In genomic region chr19:4866595-4867424, GRCh38 we compare ENCODE assay signal across 8 cellular contexts. TPM values are rescaled to one million over a fixed set of nuclear protein-coding genes. Genes with fewer than 3 reads are reported as not detected.
A peak's percentile ranks its signal among the peaks of the same experiment; 100 is the strongest.
DNase-seq lines count a peak whose midpoint lies in the region; ATAC-seq, FAIRE-seq and TF ChIP-seq lines count a peak whose summit lies in the region.

No MANE protein-coding gene starts in this region.

- CTCF ChIA-PET in A549 (lab: Yijun Ruan, JAX), result interaction anchor here (0.6 to 10.5 kb wide), 11 partner anchors 9 to 476 kb away, joined by 3 to 170 read pairs (median 3); partner anchors contain the start of gene FEM1A
- CTCF ChIA-PET in HepG2 (lab: Yijun Ruan, JAX; ENCODE audit: low intra/inter-chr PET ratio, low total read pairs), result no interaction called here

- H3K36me3 Mint-ChIP-seq in HFFc6 (ENCODE audit: low read depth), result peaks cover 20% of the 10 kb centered on the region

- H3K27me3 Mint-ChIP-seq in HFFc6 (ENCODE audit: insufficient read depth), result no peaks in the 10 kb centered on the region

- no peaks in the 10 kb centered on the region; a peak in 1 of 5 replicates for H3K27me3 ChIP-seq in HepG2 (ENCODE audit: control insufficient read depth in 1 of 2, insufficient read depth in 2 of 2, low read length in 2 of 2)

- H3K36me3 ChIP-seq in HepG2 (replicated peaks in 1 of 2; ENCODE audit: control insufficient read depth in 1 of 2, insufficient read depth in 2 of 2, low read length in 2 of 2), result peaks cover 0 to 3% of the 10 kb centered on the region in 2 experiments; a peak in 1 of 5 replicates

- H3K4me3 ChIP-seq in A549, result peak overlapping the region; percentile 97
- peak overlapping the region; percentile 96 for H3K4me3 ChIP-seq in WI38 (ENCODE audit: low read depth, low read length)
- H3K4me3 ChIP-seq in choroid plexus epithelial cell (ENCODE audit: low read depth, low read length), result peak overlapping the region; percentile 79
- peak overlapping the region; percentile 83 to 99 (median 87) for H3K4me3 ChIP-seq in HepG2 (replicated peaks in 1 of 3; ENCODE audit: insufficient read depth in 1 of 3, low read depth in 2 of 3, low read length in 3 of 3)

- FAIRE-seq in A549 (lab: Jason Lieb, UNC) (no peak), HepG2 (lab: Jason Lieb, UNC) (no peak)

- ATAC-seq in A549, result peak in 1 of 2 experiments; percentile 42; a peak in 3 of 6 replicates
- peak; percentile 32 for ATAC-seq in HepG2
- ATAC-seq in GM21360 (IDR thresholded peaks at IDR 0.05; ENCODE audit: unreplicated experiment), result no peak

- peaks cover 28% of the 10 kb centered on the region for H3K79me2 ChIP-seq in HepG2 (ENCODE audit: insufficient read depth, low read length)

- DNase-seq in A549 (ENCODE audit: low read depth in 1 of 2, low spot score in 1 of 2), result peak in 1 of 2 experiments; percentile 35
- DNase-seq in HFFc6, result peak; percentile 30
- peak; percentile 47 for DNase-seq in choroid plexus epithelial cell (ENCODE audit: low read depth)
- peak; percentile 34 for DNase-seq in HepG2 (ENCODE audit: low spot score)
- peak; percentile 37 to 50 for DNase-seq in stimulated activated CD8-positive, alpha-beta memory T cell treated with anti-CD3 and anti-CD28 coated beads, Interleukin-15, amount 100 ng/mL, for 4 hours (ENCODE audit: low read depth in 2 of 2)
- no peak for DNase-seq in NCI-H146 treated with DMSO at 0.1 percent for 48 hours (lab: John Stamatoyannopoulos, UW; ENCODE audit: unreplicated experiment)

- H3K9me3 ChIP-seq in A549, result no peaks in the 10 kb centered on the region
- H3K9me3 ChIP-seq in HepG2 (ENCODE audit: low read length), result no peaks in the 10 kb centered on the region

- H3K9ac ChIP-seq in HepG2 (ENCODE audit: insufficient read depth, low read depth, low read length), result peak overlapping the region; percentile 80

- H3K4me1 Mint-ChIP-seq in HFFc6 (ENCODE audit: low read depth), result peaks cover 37% of the 10 kb centered on the region

- in situ Hi-C loops in HepG2 (cut with HindIII; ENCODE audit: extremely low pct_ligation_motif_present, low pct_unique_long_range_greater_than_20kb), result no loop called here

- H3K27ac ChIP-seq in A549 (peak overlapping the region; percentile 90 to 94), HepG2 (ENCODE audit: extremely low read length, insufficient read depth, low read length) (peak overlapping the region; percentile 70)

- H3K4me2 ChIP-seq in A549 (peak overlapping the region; percentile 93), HepG2 (ENCODE audit: low read depth, low read length) (peak overlapping the region; percentile 96)

- TF ChIP-seq RAD21 in A549 (conservative IDR thresholded peaks at IDR 0.05 in 1 of 2, IDR thresholded peaks at IDR 0.05 in 1 of 2) (no peak), HepG2 (CRISPR knock-in tag; IDR thresholded peaks at IDR 0.05) (no peak)

- no peak for TF ChIP-seq EP300 in A549 (IDR thresholded peaks at IDR 0.05)
- no peak for TF ChIP-seq EP300 in HepG2 (IDR thresholded peaks at IDR 0.05; ENCODE audit: low read depth in 2 of 2, low read length in 2 of 2)
- TF ChIP-seq EP300 in HepG2 (CRISPR knock-in tag; IDR thresholded peaks at IDR 0.05; ENCODE audit: borderline replicate concordance), result no peak

- H3K4me1 ChIP-seq in A549, result peaks cover 37% of the 10 kb centered on the region
- peaks cover 53% of the 10 kb centered on the region for H3K4me1 ChIP-seq in HepG2 (ENCODE audit: insufficient read depth, low read length)

- TSS peak; percentile 87 for BruUV-seq in HepG2 (replicated peaks; lab: Mats Ljungman, UMichigan)

- WGBS in A549 (ENCODE audit: missing lambda C conversion rate), result 7% methylated on average over 12 of the region's 22 CpGs
- WGBS in HepG2 (ENCODE audit: low lambda C conversion rate), result under 1% methylated on average over 19 of the region's 22 CpGs

- H3K9me3 Mint-ChIP-seq in HFFc6, result peaks cover 7% of the 10 kb centered on the region; the same call in 1 of the 2 replicates

- H3K27ac Mint-ChIP-seq in HFFc6, result peak overlapping the region; percentile 79

- peaks cover 15% of the 10 kb centered on the region; the same call in 1 of the 2 replicates for H4K20me1 ChIP-seq in HepG2 (ENCODE audit: insufficient read depth, low read length)

- intact Hi-C loops in HepG2 (cut with micrococcal nuclease; ENCODE audit: unreplicated experiment), result no loop called here

- no peak for TF ChIP-seq CTCF in A549 (IDR thresholded peaks at IDR 0.05)
- no peak for TF ChIP-seq CTCF in HFFc6 (IDR thresholded peaks at IDR 0.05)
- no peak for TF ChIP-seq CTCF in WI38 (IDR thresholded peaks at IDR 0.05; ENCODE audit: low read depth, low read length)
- TF ChIP-seq CTCF in choroid plexus epithelial cell (conservative IDR thresholded peaks at IDR 0.05; ENCODE audit: low read depth, low read length), result no peak
- TF ChIP-seq CTCF in HepG2 (CRISPR knock-in tag; IDR thresholded peaks at IDR 0.05), result no peak; the same call in 1 of the 2 replicates

- POLR2A ChIA-PET in A549 (lab: Yijun Ruan, JAX) (interaction anchor here (1.0 to 2.7 kb wide), 3 partner anchors 19 to 142 kb away, joined by 3 to 13 read pairs (median 4); no protein-coding TSS in a partner anchor), HepG2 (lab: Yijun Ruan, JAX) (interaction anchor here (0.7 to 1.9 kb wide), 9 partner anchors 10 to 102 kb away, joined by 3 to 8 read pairs (median 6); partner anchors contain the start of genes FEM1A and KDM4B)

- H3K4me3 Mint-ChIP-seq in HFFc6, result peak overlapping the region; percentile 95

- H2AFZ ChIP-seq in HepG2 (ENCODE audit: low read length), result no peak overlapping the region

- TF ChIP-seq POLR2A in A549 (IDR thresholded peaks at IDR 0.05; ENCODE audit: low read length) (no peak), HepG2 (IDR thresholded peaks at IDR 0.05; ENCODE audit: insufficient read depth in 1 of 2, low read depth in 2 of 2, low read length in 2 of 2) (no peak)

RNA-seq across cellular contexts. Expression of gene PLIN3, which starts 0.7 kb away (rescaled TPM):
- polyA plus RNA-seq in A549 (2011; rRNA removed) (28.4 and 30.1 TPM in 2 replicates), A549 (2017; fragmentation: RNase III; extraction: RNeasy Plus Mini Kit Qiagen cat#74134 plus additional on column Dnase treatment) (75.7 to 84.3 TPM (median 83.7 TPM) in 3 replicates), HepG2 (2011; rRNA removed) (57.9 and 69.4 TPM in 2 replicates)
- polyA plus RNA-seq in A549 (2012; cell fraction: cytosol; rRNA removed), result 55.0 and 76.6 TPM in 2 replicates
- polyA plus RNA-seq in A549 (2012; cell fraction: nucleus; rRNA removed), result 51.8 and 74.5 TPM in 2 replicates
- polyA minus RNA-seq in A549 (2011; rRNA and poly(A)+ RNA removed), result 21.9 and 43.8 TPM in 2 replicates
- total RNA-seq in HFFc6 (2021; fragmentation: NEBNext Ultra II Directional; extraction: Animal tissue kit (Norgen Biotek cat#: 25700)), result 100 to 1,000 TPM; 250 to 300 (median 266) TPM
- 49.3 and 59.8 TPM in 2 replicates for total RNA-seq in HepG2 (2016; rRNA removed; fragmentation: Illumina TruSeq; extraction: Trizol)
- 8.6 and 11.0 TPM in 2 replicates for total RNA-seq in HepG2 (2016; cell fraction: cytosol; rRNA removed; fragmentation: Illumina TruSeq; extraction: Trizol; ENCODE audit: low read depth)
- 52.7 and 59.0 TPM in 2 replicates for total RNA-seq in HepG2 (2016; cell fraction: insoluble cytoplasmic fraction; rRNA removed; fragmentation: Illumina TruSeq; extraction: Trizol)
- 25.3 and 25.7 TPM in 2 replicates for total RNA-seq in HepG2 (2016; cell fraction: membrane; rRNA removed; fragmentation: Illumina TruSeq; extraction: Trizol)
- 20.1 and 21.0 TPM in 2 replicates for total RNA-seq in HepG2 (2016; cell fraction: nucleus; rRNA removed; fragmentation: Illumina TruSeq; extraction: Trizol)
- 64.8 and 97.9 TPM in 2 replicates for polyA plus RNA-seq in HepG2 (2011; cell fraction: cytosol; rRNA removed)
- 34.7 and 36.0 TPM in 2 replicates for polyA plus RNA-seq in HepG2 (2011; cell fraction: nucleus; rRNA removed)
- polyA plus RNA-seq in HepG2 (2012), result 36.2 and 55.0 TPM in 2 replicates
- 10.8 and 11.1 TPM in 2 replicates for polyA plus RNA-seq in HepG2 (2016; cell fraction: cytosol; fragmentation: Illumina TruSeq; extraction: Trizol; ENCODE audit: low read depth)
- polyA plus RNA-seq in HepG2 (2016; cell fraction: insoluble cytoplasmic fraction; fragmentation: Illumina TruSeq; extraction: Trizol; ENCODE audit: low read depth), result 68.3 and 74.9 TPM in 2 replicates
- polyA plus RNA-seq in HepG2 (2016; cell fraction: membrane; fragmentation: Illumina TruSeq; extraction: Trizol; ENCODE audit: low read depth), result 20.0 and 20.9 TPM in 2 replicates
- 31.2 and 32.3 TPM in 2 replicates for polyA plus RNA-seq in HepG2 (2016; cell fraction: nucleus; fragmentation: Illumina TruSeq; extraction: Trizol; ENCODE audit: insufficient read depth, low read depth)
- polyA minus RNA-seq in HepG2 (2011; rRNA and poly(A)+ RNA removed; ENCODE audit: low replicate concordance), result 93.3 and 183 TPM in 2 replicates
- 76.8 and 81.5 TPM in 2 replicates for polyA minus RNA-seq in HepG2 (2011; cell fraction: cytosol; rRNA and poly(A)+ RNA removed)
- polyA minus RNA-seq in HepG2 (2011; cell fraction: nucleus; rRNA and poly(A)+ RNA removed), result 26.5 and 32.3 TPM in 2 replicates

RNA-seq across cellular contexts. Expression of gene TICAM1, which starts 35.3 kb away (rescaled TPM):
- polyA plus RNA-seq in A549 (2011; rRNA removed) (0.78 and 2.0 TPM in 2 replicates), A549 (2017; fragmentation: RNase III; extraction: RNeasy Plus Mini Kit Qiagen cat#74134 plus additional on column Dnase treatment) (3.8 to 4.0 TPM (median 3.9 TPM) in 3 replicates), HepG2 (2011; rRNA removed) (0.33 and 0.61 TPM in 2 replicates)
- 1.2 and 2.2 TPM in 2 replicates for polyA plus RNA-seq in A549 (2012; cell fraction: cytosol; rRNA removed)
- polyA plus RNA-seq in A549 (2012; cell fraction: nucleus; rRNA removed), result 2.6 and 3.8 TPM in 2 replicates
- polyA minus RNA-seq in A549 (2011; rRNA and poly(A)+ RNA removed), result 0.92 and 0.95 TPM in 2 replicates
- total RNA-seq in HFFc6 (2021; fragmentation: NEBNext Ultra II Directional; extraction: Animal tissue kit (Norgen Biotek cat#: 25700)), result 10 to 100 TPM; 16.4 to 21.6 (median 18.4) TPM
- total RNA-seq in HepG2 (2016; rRNA removed; fragmentation: Illumina TruSeq; extraction: Trizol), result 0.95 and 1.3 TPM in 2 replicates
- 0.30 and 0.44 TPM in 2 replicates for total RNA-seq in HepG2 (2016; cell fraction: cytosol; rRNA removed; fragmentation: Illumina TruSeq; extraction: Trizol; ENCODE audit: low read depth)
- total RNA-seq in HepG2 (2016; cell fraction: insoluble cytoplasmic fraction; rRNA removed; fragmentation: Illumina TruSeq; extraction: Trizol), result 1.0 and 1.3 TPM in 2 replicates
- total RNA-seq in HepG2 (2016; cell fraction: membrane; rRNA removed; fragmentation: Illumina TruSeq; extraction: Trizol), result 1.2 and 1.4 TPM in 2 replicates
- 0.47 and 1.1 TPM in 2 replicates for total RNA-seq in HepG2 (2016; cell fraction: nucleus; rRNA removed; fragmentation: Illumina TruSeq; extraction: Trizol)
- polyA plus RNA-seq in HepG2 (2011; cell fraction: cytosol; rRNA removed), result 0.45 and 0.47 TPM in 2 replicates
- 1.7 and 2.4 TPM in 2 replicates for polyA plus RNA-seq in HepG2 (2011; cell fraction: nucleus; rRNA removed)
- 2.7 and 4.4 TPM in 2 replicates for polyA plus RNA-seq in HepG2 (2012)
- 0.70 and 0.91 TPM in 2 replicates for polyA plus RNA-seq in HepG2 (2016; cell fraction: cytosol; fragmentation: Illumina TruSeq; extraction: Trizol; ENCODE audit: low read depth)
- 3.0 and 3.7 TPM in 2 replicates for polyA plus RNA-seq in HepG2 (2016; cell fraction: insoluble cytoplasmic fraction; fragmentation: Illumina TruSeq; extraction: Trizol; ENCODE audit: low read depth)
- 1.5 and 1.9 TPM in 2 replicates for polyA plus RNA-seq in HepG2 (2016; cell fraction: membrane; fragmentation: Illumina TruSeq; extraction: Trizol; ENCODE audit: low read depth)
- 4.0 and 4.6 TPM in 2 replicates for polyA plus RNA-seq in HepG2 (2016; cell fraction: nucleus; fragmentation: Illumina TruSeq; extraction: Trizol; ENCODE audit: insufficient read depth, low read depth)
- polyA minus RNA-seq in HepG2 (2011; rRNA and poly(A)+ RNA removed; ENCODE audit: low replicate concordance), result 0.70 and 1.7 TPM in 2 replicates
- 1.4 and 1.6 TPM in 2 replicates for polyA minus RNA-seq in HepG2 (2011; cell fraction: cytosol; rRNA and poly(A)+ RNA removed)
- 0.50 and 0.52 TPM in 2 replicates for polyA minus RNA-seq in HepG2 (2011; cell fraction: nucleus; rRNA and poly(A)+ RNA removed)

RNA-seq across cellular contexts. Expression of gene ARRDC5, which starts 35.9 kb away (rescaled TPM):
- polyA plus RNA-seq in A549 (2011; rRNA removed) (not detected in 2 replicates), A549 (2017; fragmentation: RNase III; extraction: RNeasy Plus Mini Kit Qiagen cat#74134 plus additional on column Dnase treatment) (not detected in 3 replicates), HepG2 (2011; rRNA removed) (not detected in 2 replicates)
- not detected in 2 replicates for polyA plus RNA-seq in A549 (2012; cell fraction: cytosol; rRNA removed)
- not detected in 2 replicates for polyA plus RNA-seq in A549 (2012; cell fraction: nucleus; rRNA removed)
- polyA minus RNA-seq in A549 (2011; rRNA and poly(A)+ RNA removed), result not detected in 2 replicates
- total RNA-seq in HFFc6 (2021; fragmentation: NEBNext Ultra II Directional; extraction: Animal tissue kit (Norgen Biotek cat#: 25700)), result not detected
- total RNA-seq in HepG2 (2016; rRNA removed; fragmentation: Illumina TruSeq; extraction: Trizol), result not detected in 2 replicates
- not detected in 2 replicates for total RNA-seq in HepG2 (2016; cell fraction: cytosol; rRNA removed; fragmentation: Illumina TruSeq; extraction: Trizol; ENCODE audit: low read depth)
- total RNA-seq in HepG2 (2016; cell fraction: insoluble cytoplasmic fraction; rRNA removed; fragmentation: Illumina TruSeq; extraction: Trizol), result not detected in 2 replicates
- total RNA-seq in HepG2 (2016; cell fraction: membrane; rRNA removed; fragmentation: Illumina TruSeq; extraction: Trizol), result not detected in 2 replicates
- not detected in 2 replicates for total RNA-seq in HepG2 (2016; cell fraction: nucleus; rRNA removed; fragmentation: Illumina TruSeq; extraction: Trizol)
- polyA plus RNA-seq in HepG2 (2011; cell fraction: cytosol; rRNA removed), result not detected in 2 replicates
- not detected in 2 replicates for polyA plus RNA-seq in HepG2 (2011; cell fraction: nucleus; rRNA removed)
- not detected in 2 replicates for polyA plus RNA-seq in HepG2 (2012)
- not detected in 2 replicates for polyA plus RNA-seq in HepG2 (2016; cell fraction: cytosol; fragmentation: Illumina TruSeq; extraction: Trizol; ENCODE audit: low read depth)
- not detected in 2 replicates for polyA plus RNA-seq in HepG2 (2016; cell fraction: insoluble cytoplasmic fraction; fragmentation: Illumina TruSeq; extraction: Trizol; ENCODE audit: low read depth)
- polyA plus RNA-seq in HepG2 (2016; cell fraction: membrane; fragmentation: Illumina TruSeq; extraction: Trizol; ENCODE audit: low read depth), result not detected in 2 replicates
- not detected in 2 replicates for polyA plus RNA-seq in HepG2 (2016; cell fraction: nucleus; fragmentation: Illumina TruSeq; extraction: Trizol; ENCODE audit: insufficient read depth, low read depth)
- 0.09 TPM in 1 of 2 replicates, not detected in the other for polyA minus RNA-seq in HepG2 (2011; rRNA and poly(A)+ RNA removed; ENCODE audit: low replicate concordance)
- not detected in 2 replicates for polyA minus RNA-seq in HepG2 (2011; cell fraction: cytosol; rRNA and poly(A)+ RNA removed)
- polyA minus RNA-seq in HepG2 (2011; cell fraction: nucleus; rRNA and poly(A)+ RNA removed), result not detected in 2 replicates

RNA-seq across cellular contexts. Expression of gene UHRF1, which starts 42.5 kb away (rescaled TPM):
- polyA plus RNA-seq in A549 (2011; rRNA removed), result 7.2 and 8.5 TPM in 2 replicates
- polyA plus RNA-seq in A549 (2012; cell fraction: cytosol; rRNA removed), result 34.5 and 37.1 TPM in 2 replicates
- 63.0 and 64.2 TPM in 2 replicates for polyA plus RNA-seq in A549 (2012; cell fraction: nucleus; rRNA removed)
- 50.6 to 52.7 TPM (median 52.3 TPM) in 3 replicates for polyA plus RNA-seq in A549 (2017; fragmentation: RNase III; extraction: RNeasy Plus Mini Kit Qiagen cat#74134 plus additional on column Dnase treatment)
- 6.3 and 10.1 TPM in 2 replicates for polyA minus RNA-seq in A549 (2011; rRNA and poly(A)+ RNA removed)
- total RNA-seq in HFFc6 (2021; fragmentation: NEBNext Ultra II Directional; extraction: Animal tissue kit (Norgen Biotek cat#: 25700)), result 10 to 100 TPM; 41.9 to 74.1 (median 70.1) TPM
- 77.7 and 78.4 TPM in 2 replicates for total RNA-seq in HepG2 (2016; rRNA removed; fragmentation: Illumina TruSeq; extraction: Trizol)
- 3.9 and 6.2 TPM in 2 replicates for total RNA-seq in HepG2 (2016; cell fraction: cytosol; rRNA removed; fragmentation: Illumina TruSeq; extraction: Trizol; ENCODE audit: low read depth)
- total RNA-seq in HepG2 (2016; cell fraction: insoluble cytoplasmic fraction; rRNA removed; fragmentation: Illumina TruSeq; extraction: Trizol), result 67.8 and 81.6 TPM in 2 replicates
- total RNA-seq in HepG2 (2016; cell fraction: membrane; rRNA removed; fragmentation: Illumina TruSeq; extraction: Trizol), result 20.0 and 21.7 TPM in 2 replicates
- 44.9 and 50.5 TPM in 2 replicates for total RNA-seq in HepG2 (2016; cell fraction: nucleus; rRNA removed; fragmentation: Illumina TruSeq; extraction: Trizol)
- 6.6 and 6.8 TPM in 2 replicates for polyA plus RNA-seq in HepG2 (2011; rRNA removed)
- polyA plus RNA-seq in HepG2 (2011; cell fraction: cytosol; rRNA removed), result 3.1 and 4.8 TPM in 2 replicates
- 10.7 and 15.0 TPM in 2 replicates for polyA plus RNA-seq in HepG2 (2011; cell fraction: nucleus; rRNA removed)
- 6.1 and 15.1 TPM in 2 replicates for polyA plus RNA-seq in HepG2 (2012)
- polyA plus RNA-seq in HepG2 (2016; cell fraction: cytosol; fragmentation: Illumina TruSeq; extraction: Trizol; ENCODE audit: low read depth), result 2.1 and 2.4 TPM in 2 replicates
- 65.4 and 73.6 TPM in 2 replicates for polyA plus RNA-seq in HepG2 (2016; cell fraction: insoluble cytoplasmic fraction; fragmentation: Illumina TruSeq; extraction: Trizol; ENCODE audit: low read depth)
- polyA plus RNA-seq in HepG2 (2016; cell fraction: membrane; fragmentation: Illumina TruSeq; extraction: Trizol; ENCODE audit: low read depth), result 7.7 and 8.4 TPM in 2 replicates
- 78.8 and 80.1 TPM in 2 replicates for polyA plus RNA-seq in HepG2 (2016; cell fraction: nucleus; fragmentation: Illumina TruSeq; extraction: Trizol; ENCODE audit: insufficient read depth, low read depth)
- polyA minus RNA-seq in HepG2 (2011; rRNA and poly(A)+ RNA removed; ENCODE audit: low replicate concordance), result 16.7 and 45.7 TPM in 2 replicates
- polyA minus RNA-seq in HepG2 (2011; cell fraction: cytosol; rRNA and poly(A)+ RNA removed), result 4.4 and 8.6 TPM in 2 replicates
- 4.1 and 5.9 TPM in 2 replicates for polyA minus RNA-seq in HepG2 (2011; cell fraction: nucleus; rRNA and poly(A)+ RNA removed)

Comparison
In these comparisons a context has a peak if more than half of its experiments do, and no peak if none do; other contexts are left out.
1. Of the 38 proteins assayed by ChIP-seq in both HepG2 and A549: peak only in HepG2: CEBPB, FOSL2, KDM5A, MYC and PHF8; only in A549: none; in both: none; in neither: 31; mixed calls (peak in some experiments, not most) for 2.